12 cellular contexts compared by ENCODE assay signal in the genomic region with DNA sequence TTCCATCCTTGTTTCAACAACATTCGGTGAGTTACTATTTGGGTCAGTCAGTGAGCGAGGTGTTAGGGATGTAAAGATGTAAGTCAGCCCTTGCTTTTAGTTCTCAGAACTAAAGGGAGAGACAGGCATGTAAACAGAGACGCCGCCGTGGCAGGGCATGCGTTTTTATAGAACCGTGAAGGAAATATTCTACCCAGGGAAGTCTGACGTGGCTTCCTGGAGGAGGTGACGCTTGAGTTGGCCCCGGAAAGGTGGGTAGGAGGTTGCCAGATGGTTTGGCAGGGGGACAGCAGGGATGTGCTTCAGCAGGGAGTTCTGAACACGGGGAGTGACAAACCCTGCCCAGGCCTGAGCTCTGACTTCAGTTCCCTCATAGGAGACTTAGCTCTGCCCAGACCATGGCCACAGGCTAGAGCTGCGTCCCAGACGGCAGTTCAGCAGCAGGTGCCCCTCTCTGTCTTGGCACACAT. TPM values are rescaled to one million over a fixed set of nuclear protein-coding genes. Genes with fewer than 3 reads are reported as not detected.
DNase-seq lines count a peak whose midpoint lies in the region; ATAC-seq and TF ChIP-seq lines count a peak whose summit lies in the region.
"Had no signal": no experiment of that assay in that cellular context is flagged by ENCODE, and none has a peak within 500 bp of the region (broad histone marks: within the 10 kb centered on the region; RNA-seq: fewer than 3 reads in every experiment).

No MANE protein-coding gene starts in this region.

- no peaks in the 10 kb centered on the region for H3K27me3 Mint-ChIP-seq in stimulated activated naive CD8-positive, alpha-beta T cell treated with anti-CD3 and anti-CD28 coated beads, Interleukin-15, Interleukin-2, amounts not matched to agents 100 ng/mL and 50 ng/mL, for 24 hours
- no peaks in the 10 kb centered on the region for H3K27me3 Mint-ChIP-seq in stimulated activated naive CD8-positive, alpha-beta T cell treated with anti-CD3 and anti-CD28 coated beads, Interleukin-15, amount 100 ng/mL, for 72 hours
- peaks cover 9% of the 10 kb centered on the region for H3K27me3 Mint-ChIP-seq in nephron (ENCODE audit: low read depth)
- H3K27me3 Mint-ChIP-seq in effector memory CD8-positive, alpha-beta T cell, result peaks cover 12 to 51% of the 10 kb centered on the region in 2 donors

- TF ChIP-seq CTCF in nephron (IDR thresholded peaks at IDR 0.05; ENCODE audit: unreplicated experiment in 3 of 3), result no peak

- no peak for ATAC-seq in stimulated activated naive CD8-positive, alpha-beta T cell treated with anti-CD3 and anti-CD28 coated beads, Interleukin-15, amount 100 ng/mL, for 72 hours
- ATAC-seq in effector memory CD8-positive, alpha-beta T cell (replicated peaks), result no peak
- no peak for ATAC-seq in HG03095 (IDR thresholded peaks at IDR 0.05; ENCODE audit: unreplicated experiment)
- ATAC-seq: Right ventricle myocardium inferior had no signal

- peak overlapping the region; percentile 18 for H3K27ac Mint-ChIP-seq in stimulated activated naive CD8-positive, alpha-beta T cell treated with anti-CD3 and anti-CD28 coated beads, Interleukin-15, Interleukin-2, amounts not matched to agents 100 ng/mL and 50 ng/mL, for 24 hours
- H3K27ac Mint-ChIP-seq in stimulated activated naive CD8-positive, alpha-beta T cell treated with anti-CD3 and anti-CD28 coated beads, Interleukin-15, amount 100 ng/mL, for 72 hours, result peak overlapping the region in 1 of 2 donors; percentile 40
- peak overlapping the region in 2 of 3 experiments; percentile 8 for H3K27ac Mint-ChIP-seq in nephron
- H3K27ac Mint-ChIP-seq in effector memory CD8-positive, alpha-beta T cell, result no peak overlapping the region

- DNase-seq in stimulated activated naive CD8-positive, alpha-beta T cell treated with anti-CD3 and anti-CD28 coated beads, Interleukin-15, amount 100 ng/mL, for 72 hours, result no peak
- DNase-seq in dermis blood vessel endothelial cell, result peak; percentile 81
- DNase-seq in stimulated activated CD4-positive, alpha-beta T cell treated with anti-CD3 and anti-CD28 coated beads, Interleukin-2, amount 100 ng/mL, for 48 hours, result no peak
- no peak for DNase-seq in activated naive CD4-positive, alpha-beta T cell treated with Interleukin-2 at 50 U/mL for 16 hours
- no peak for DNase-seq in effector memory CD8-positive, alpha-beta T cell
- DNase-seq: activated CD4-positive, CD25-positive, alpha-beta regulatory T cell; activated naive CD4-positive, alpha-beta T cell; Kasumi-1 had no signal

- H3K36me3 Mint-ChIP-seq in stimulated activated naive CD8-positive, alpha-beta T cell treated with anti-CD3 and anti-CD28 coated beads, Interleukin-15, Interleukin-2, amounts not matched to agents 100 ng/mL and 50 ng/mL, for 24 hours (ENCODE audit: low read depth), result no peaks in the 10 kb centered on the region
- H3K36me3 Mint-ChIP-seq in nephron (ENCODE audit: low read depth), result no peaks in the 10 kb centered on the region
- H3K36me3 Mint-ChIP-seq in effector memory CD8-positive, alpha-beta T cell (ENCODE audit: insufficient read depth), result no peaks in the 10 kb centered on the region

- no peaks in the 10 kb centered on the region for H3K9me3 Mint-ChIP-seq in stimulated activated naive CD8-positive, alpha-beta T cell treated with anti-CD3 and anti-CD28 coated beads, Interleukin-15, Interleukin-2, amounts not matched to agents 100 ng/mL and 50 ng/mL, for 24 hours
- H3K9me3 Mint-ChIP-seq in stimulated activated naive CD8-positive, alpha-beta T cell treated with anti-CD3 and anti-CD28 coated beads, Interleukin-15, amount 100 ng/mL, for 72 hours, result no peaks in the 10 kb centered on the region
- H3K9me3 Mint-ChIP-seq in nephron, result no peaks in the 10 kb centered on the region
- no peaks in the 10 kb centered on the region for H3K9me3 Mint-ChIP-seq in effector memory CD8-positive, alpha-beta T cell

- H3K4me3 Mint-ChIP-seq in stimulated activated naive CD8-positive, alpha-beta T cell treated with anti-CD3 and anti-CD28 coated beads, Interleukin-15, Interleukin-2, amounts not matched to agents 100 ng/mL and 50 ng/mL, for 24 hours, result no peak overlapping the region
- no peak overlapping the region for H3K4me3 Mint-ChIP-seq in stimulated activated naive CD8-positive, alpha-beta T cell treated with anti-CD3 and anti-CD28 coated beads, Interleukin-15, amount 100 ng/mL, for 72 hours
- no peak overlapping the region for H3K4me3 Mint-ChIP-seq in nephron
- no peak overlapping the region for H3K4me3 Mint-ChIP-seq in effector memory CD8-positive, alpha-beta T cell

- H3K4me1 Mint-ChIP-seq in stimulated activated naive CD8-positive, alpha-beta T cell treated with anti-CD3 and anti-CD28 coated beads, Interleukin-15, Interleukin-2, amounts not matched to agents 100 ng/mL and 50 ng/mL, for 24 hours (ENCODE audit: low read depth), result peaks cover 3% of the 10 kb centered on the region
- H3K4me1 Mint-ChIP-seq in stimulated activated naive CD8-positive, alpha-beta T cell treated with anti-CD3 and anti-CD28 coated beads, Interleukin-15, amount 100 ng/mL, for 72 hours, result peaks cover 9% of the 10 kb centered on the region
- peaks cover 24% of the 10 kb centered on the region for H3K4me1 Mint-ChIP-seq in nephron
- peaks cover 0 to 2% of the 10 kb centered on the region in 2 donors for H3K4me1 Mint-ChIP-seq in effector memory CD8-positive, alpha-beta T cell (ENCODE audit: low read depth in 2 of 2)

RNA-seq across cellular contexts. Expression of gene RPL31, which starts 23.5 kb away (rescaled TPM):
- 894 and 1,408 TPM in 2 replicates for total RNA-seq in dermis blood vessel endothelial cell

Comparison
In these comparisons a context has a peak if more than half of its experiments do, and no peak if none do; other contexts are left out.
1. H3K27ac Mint-ChIP-seq: peak in stimulated activated naive CD8-positive, alpha-beta T cell treated with anti-CD3 and anti-CD28 coated beads, Interleukin-15, Interleukin-2, amounts not matched to agents 100 ng/mL and 50 ng/mL, for 24 hours (single experiment) and nephron (2 of 3); none in effector memory CD8-positive, alpha-beta T cell (0 of 2).